14 cellular contexts compared by ENCODE assay signal in the genomic region with DNA sequence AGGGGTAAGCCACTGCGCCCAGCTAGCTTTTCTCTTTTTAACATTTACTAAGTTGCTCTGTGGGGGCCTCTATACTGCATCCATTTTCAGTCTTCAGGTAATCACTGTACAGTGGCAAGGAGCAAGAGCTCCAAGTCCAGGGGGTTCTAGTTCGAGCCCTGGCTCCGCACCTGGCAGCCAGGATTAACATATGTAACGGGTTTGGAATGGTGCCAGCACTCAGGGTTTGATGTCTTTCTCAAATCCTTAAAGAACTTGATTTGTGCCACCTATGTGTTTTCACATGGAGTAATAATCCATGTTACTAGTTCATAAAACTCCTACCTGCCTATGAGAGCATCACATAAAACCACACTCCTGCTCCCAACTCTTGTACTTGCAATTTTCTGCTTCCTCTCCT. TPM values are rescaled to one million over a fixed set of nuclear protein-coding genes. Genes with fewer than 3 reads are reported as not detected.
DNase-seq lines count a peak whose midpoint lies in the region; ATAC-seq lines count a peak whose summit lies in the region.
"Had no signal": no experiment of that assay in that cellular context is flagged by ENCODE, and none has a peak within 500 bp of the region (broad histone marks: within the 10 kb centered on the region; RNA-seq: fewer than 3 reads in every experiment).

No MANE protein-coding gene starts in this region.

- H3K4me3 ChIP-seq in naive thymus-derived CD4-positive, alpha-beta T cell (ENCODE audit: low read length), result no peak overlapping the region

- H3K36me3 Mint-ChIP-seq in activated CD4-positive, alpha-beta T cell treated with anti-CD3 and anti-CD28 coated beads for 36 hours (ENCODE audit: low read depth), result peaks cover 70% of the 10 kb centered on the region
- peaks cover 84% of the 10 kb centered on the region for H3K36me3 Mint-ChIP-seq in stimulated activated naive CD8-positive, alpha-beta T cell treated with anti-CD3 and anti-CD28 coated beads, Interleukin-15, Interleukin-2, amounts not matched to agents 100 ng/mL and 50 ng/mL, for 24 hours (ENCODE audit: low read depth)
- peaks cover 0 to 26% (median 18%) of the 10 kb centered on the region in 5 donors for H3K36me3 Mint-ChIP-seq in naive thymus-derived CD4-positive, alpha-beta T cell

- CTCF ChIA-PET in activated CD4-positive, alpha-beta T cell treated with anti-CD3 and anti-CD28 coated beads for 36 hours (lab: Charles Lee), result no interaction called here
- CTCF ChIA-PET in naive thymus-derived CD4-positive, alpha-beta T cell (lab: Charles Lee), result interaction anchor here (0.7 kb wide), 1 partner anchor 8 kb away, joined by 3 read pairs; no protein-coding TSS in a partner anchor

- no peak for ATAC-seq in activated CD4-positive, alpha-beta T cell treated with anti-CD3 and anti-CD28 coated beads for 36 hours
- ATAC-seq in stimulated activated naive CD8-positive, alpha-beta T cell treated with anti-CD3 and anti-CD28 coated beads, Interleukin-15, Interleukin-2, amounts not matched to agents 100 U/mL and 50 U/mL, for 24 hours, result no peak
- no peak for ATAC-seq in naive thymus-derived CD4-positive, alpha-beta T cell
- no peak for ATAC-seq in HG03139 (IDR thresholded peaks at IDR 0.05; ENCODE audit: unreplicated experiment)
- ATAC-seq: Panc1 had no signal

- no peaks in the 10 kb centered on the region for H3K27me3 Mint-ChIP-seq in activated CD4-positive, alpha-beta T cell treated with anti-CD3 and anti-CD28 coated beads for 36 hours
- H3K27me3 Mint-ChIP-seq in stimulated activated naive CD8-positive, alpha-beta T cell treated with anti-CD3 and anti-CD28 coated beads, Interleukin-15, Interleukin-2, amounts not matched to agents 100 ng/mL and 50 ng/mL, for 24 hours, result no peaks in the 10 kb centered on the region
- H3K27me3 Mint-ChIP-seq in naive thymus-derived CD4-positive, alpha-beta T cell, result no peaks in the 10 kb centered on the region

- H3K27ac ChIP-seq in naive thymus-derived CD4-positive, alpha-beta T cell (ENCODE audit: low read depth, low read length), result no peak overlapping the region

- no peaks in the 10 kb centered on the region for H3K9me3 Mint-ChIP-seq in activated CD4-positive, alpha-beta T cell treated with anti-CD3 and anti-CD28 coated beads for 36 hours (ENCODE audit: low read depth)
- no peaks in the 10 kb centered on the region for H3K9me3 Mint-ChIP-seq in stimulated activated naive CD8-positive, alpha-beta T cell treated with anti-CD3 and anti-CD28 coated beads, Interleukin-15, Interleukin-2, amounts not matched to agents 100 ng/mL and 50 ng/mL, for 24 hours
- no peaks in the 10 kb centered on the region for H3K9me3 Mint-ChIP-seq in naive thymus-derived CD4-positive, alpha-beta T cell

- no peak overlapping the region for H3K4me3 Mint-ChIP-seq in activated CD4-positive, alpha-beta T cell treated with anti-CD3 and anti-CD28 coated beads for 36 hours
- H3K4me3 Mint-ChIP-seq in stimulated activated naive CD8-positive, alpha-beta T cell treated with anti-CD3 and anti-CD28 coated beads, Interleukin-15, Interleukin-2, amounts not matched to agents 100 ng/mL and 50 ng/mL, for 24 hours, result no peak overlapping the region
- no peak overlapping the region for H3K4me3 Mint-ChIP-seq in naive thymus-derived CD4-positive, alpha-beta T cell

- H3K4me1 Mint-ChIP-seq in activated CD4-positive, alpha-beta T cell treated with anti-CD3 and anti-CD28 coated beads for 36 hours, result peaks cover 38% of the 10 kb centered on the region
- H3K4me1 Mint-ChIP-seq in stimulated activated naive CD8-positive, alpha-beta T cell treated with anti-CD3 and anti-CD28 coated beads, Interleukin-15, Interleukin-2, amounts not matched to agents 100 ng/mL and 50 ng/mL, for 24 hours (ENCODE audit: low read depth), result peaks cover 38% of the 10 kb centered on the region
- H3K4me1 Mint-ChIP-seq in naive thymus-derived CD4-positive, alpha-beta T cell, result peaks cover 18 to 54% (median 35%) of the 10 kb centered on the region in 7 donors

- DNase-seq in activated CD4-positive, alpha-beta T cell treated with anti-CD3 and anti-CD28 coated beads for 36 hours, result peak; percentile 4
- DNase-seq in activated CD4-positive, alpha-beta T cell treated with anti-CD3 and anti-CD28 coated beads, Interleukin-2, amount 50 U/mL, for 1 hour, result no peak
- no peak for DNase-seq in stimulated activated naive CD8-positive, alpha-beta T cell treated with anti-CD3 and anti-CD28 coated beads, Interleukin-15, Interleukin-2, amounts not matched to agents 100 U/mL and 50 U/mL, for 24 hours
- no peak for DNase-seq in naive thymus-derived CD4-positive, alpha-beta T cell
- DNase-seq in T-helper 9 cell (no peak), HPDE6-E6E7 (ENCODE audit: extremely low spot score) (no peak)
- DNase-seq: GF-D8, HCEC 1CT, NCI-H1048, NCI-H446, Right ventricle myocardium superior had no signal

- H3K27ac Mint-ChIP-seq in activated CD4-positive, alpha-beta T cell treated with anti-CD3 and anti-CD28 coated beads for 36 hours, result peak overlapping the region; percentile 32
- H3K27ac Mint-ChIP-seq in stimulated activated naive CD8-positive, alpha-beta T cell treated with anti-CD3 and anti-CD28 coated beads, Interleukin-15, Interleukin-2, amounts not matched to agents 100 ng/mL and 50 ng/mL, for 24 hours, result peak overlapping the region; percentile 74
- peak overlapping the region in 6 of 9 donors; percentile 13 to 75 (median 49) for H3K27ac Mint-ChIP-seq in naive thymus-derived CD4-positive, alpha-beta T cell

- H3K27me3 ChIP-seq in naive thymus-derived CD4-positive, alpha-beta T cell (ENCODE audit: control insufficient read depth in 2 of 2, insufficient read depth in 2 of 2, low read length in 2 of 2), result no peaks in the 10 kb centered on the region

- peaks cover 16 to 17% of the 10 kb centered on the region in 2 donors for H3K4me1 ChIP-seq in naive thymus-derived CD4-positive, alpha-beta T cell (ENCODE audit: control insufficient read depth in 2 of 2, insufficient read depth in 2 of 2, low read length in 2 of 2)

- peaks cover 17 to 65% (median 19%) of the 10 kb centered on the region in 3 experiments for H3K36me3 ChIP-seq in naive thymus-derived CD4-positive, alpha-beta T cell (ENCODE audit: control insufficient read depth in 2 of 3, insufficient read depth in 3 of 3, low read length in 3 of 3)

- H3K9me3 ChIP-seq in naive thymus-derived CD4-positive, alpha-beta T cell (ENCODE audit: control insufficient read depth in 2 of 3, low read length in 3 of 3), result no peaks in the 10 kb centered on the region

- POLR2A ChIA-PET in activated CD4-positive, alpha-beta T cell treated with anti-CD3 and anti-CD28 coated beads for 36 hours (lab: Charles Lee), result interaction anchor here (1.2 kb wide), 1 partner anchor 11 kb away, joined by 4 read pairs; no protein-coding TSS in a partner anchor
- POLR2A ChIA-PET in naive thymus-derived CD4-positive, alpha-beta T cell (lab: Charles Lee), result interaction anchor here (1.1 kb wide), 1 partner anchor 22 kb away, joined by 4 read pairs; no protein-coding TSS in a partner anchor

- intact Hi-C loops in activated CD4-positive, alpha-beta T cell treated with anti-CD3 and anti-CD28 coated beads for 36 hours (cut with DNase I, micrococcal nuclease), result no loop called here
- intact Hi-C loops in naive thymus-derived CD4-positive, alpha-beta T cell (cut with micrococcal nuclease), result no loop called here

RNA-seq across cellular contexts. Expression of a gene that starts 4.5 kb away (rescaled TPM):
- total RNA-seq in activated CD4-positive, alpha-beta T cell treated with anti-CD3 and anti-CD28 coated beads for 36 hours, result 10 to 100 TPM; 81.0 to 93.0 TPM
- total RNA-seq in naive thymus-derived CD4-positive, alpha-beta T cell, result 10 to 100 TPM; 34.5 to 53.3 (median 49.1) TPM
- 10 to 100 TPM; 38.3 to 45.0 TPM for polyA plus RNA-seq in naive thymus-derived CD4-positive, alpha-beta T cell

RNA-seq across cellular contexts. Expression of a gene that starts 20.2 kb away (rescaled TPM):
- total RNA-seq in activated CD4-positive, alpha-beta T cell treated with anti-CD3 and anti-CD28 coated beads for 36 hours, result 10 to 100 TPM in 1 of 2 experiments, 1 to 10 TPM in 1; 9.0 to 10.6 TPM
- total RNA-seq in naive thymus-derived CD4-positive, alpha-beta T cell, result 10 to 100 TPM; 26.8 to 49.0 (median 41.5) TPM
- polyA plus RNA-seq in naive thymus-derived CD4-positive, alpha-beta T cell, result 1 to 10 TPM; 4.0 to 5.3 TPM
